18 cellular contexts compared by ENCODE assay signal in the genomic region with DNA sequence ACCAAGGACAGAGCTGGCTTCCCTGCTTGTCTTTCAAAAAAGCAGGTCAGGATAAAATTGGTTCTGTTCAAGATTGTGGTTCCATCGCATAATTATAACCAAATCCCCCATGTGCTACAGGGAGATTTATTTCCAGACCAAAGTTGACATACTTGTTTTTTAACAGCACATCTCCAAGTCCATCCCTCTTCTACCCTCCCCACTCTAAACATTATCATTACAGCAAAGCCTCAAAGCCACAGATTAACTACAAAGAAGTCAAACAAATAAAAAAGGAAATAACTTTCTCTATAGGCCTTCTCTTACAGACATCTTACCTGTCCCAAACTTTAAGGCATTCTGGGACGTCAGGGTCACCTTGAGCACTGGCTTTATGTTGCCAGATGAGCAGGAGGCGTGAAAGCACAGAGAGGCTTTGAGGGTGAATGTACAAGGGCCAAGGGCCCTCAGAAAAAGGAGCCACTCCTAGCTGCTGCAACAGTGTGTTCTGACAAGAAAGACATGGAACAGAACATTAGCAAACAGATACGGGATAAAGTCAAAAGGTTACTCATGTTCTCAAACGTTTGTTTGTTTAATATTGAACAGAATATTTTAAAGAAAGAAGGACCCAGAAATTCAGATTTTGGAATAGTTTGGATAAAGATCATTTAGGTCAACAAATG. TPM values are rescaled to one million over a fixed set of nuclear protein-coding genes. Genes with fewer than 3 reads are reported as not detected.
DNase-seq lines count a peak whose midpoint lies in the region; ATAC-seq, FAIRE-seq and TF ChIP-seq lines count a peak whose summit lies in the region.
"Had no signal": no experiment of that assay in that cellular context is flagged by ENCODE, and none has a peak within 500 bp of the region (broad histone marks: within the 10 kb centered on the region; RNA-seq: fewer than 3 reads in every experiment).

No MANE protein-coding gene starts in this region.

- peaks cover 67% of the 10 kb centered on the region for H3K36me3 ChIP-seq in CD4-positive, alpha-beta memory T cell (ENCODE audit: insufficient read depth, low read length)
- H3K36me3 ChIP-seq in right lobe of liver: peaks cover 8 to 60% (median 39%) of the 10 kb centered on the region in 4 donors
- H3K36me3 ChIP-seq: ovary had no signal

- TF ChIP-seq CTCF in right lobe of liver (IDR thresholded peaks at IDR 0.05): no peak

- no peak overlapping the region for H3K27ac ChIP-seq in CD4-positive, alpha-beta memory T cell (ENCODE audit: low read depth, low read length)
- H3K27ac ChIP-seq in right lobe of liver: peak overlapping the region in 2 of 3 donors; percentile 69 to 76
- H3K27ac ChIP-seq: A549, ovary, sigmoid colon had no signal

- H3K27me3 Mint-ChIP-seq in activated CD8-positive, alpha-beta memory T cell treated with anti-CD3 and anti-CD28 coated beads, Interleukin-2, amount 10 ng/mL, durations not matched to agents 7 days and 5 days: no peaks in the 10 kb centered on the region
- H3K27me3 Mint-ChIP-seq in CD4-positive, alpha-beta memory T cell: no peaks in the 10 kb centered on the region
- no peaks in the 10 kb centered on the region for H3K27me3 Mint-ChIP-seq in activated T-helper 17 cell treated with anti-CD3 and anti-CD28 coated beads, Interleukin-2, amount 50 U/mL, for 72 hours
- H3K27me3 Mint-ChIP-seq: brain had no signal

- CTCF ChIA-PET in activated CD8-positive, alpha-beta memory T cell treated with anti-CD3 and anti-CD28 coated beads, Interleukin-2, amount 10 ng/mL, durations not matched to agents 7 days and 5 days (lab: Charles Lee): interaction anchor here (1.0 to 4.0 kb wide), 10 partner anchors 8 to 403 kb away, joined by 3 to 39 read pairs (median 4); no protein-coding TSS in a partner anchor
- CTCF ChIA-PET in CD4-positive, alpha-beta memory T cell (lab: Charles Lee; ENCODE audit: partially characterized antibody): interaction anchor here (1.1 to 3.8 kb wide), 12 partner anchors 9 to 478 kb away, joined by 3 to 21 read pairs (median 4); no protein-coding TSS in a partner anchor

- H3K27ac Mint-ChIP-seq in activated CD8-positive, alpha-beta memory T cell treated with anti-CD3 and anti-CD28 coated beads, Interleukin-2, amount 10 ng/mL, durations not matched to agents 7 days and 5 days: peak overlapping the region; percentile 7
- H3K27ac Mint-ChIP-seq in CD4-positive, alpha-beta memory T cell: peak overlapping the region in 6 of 7 donors; percentile 2 to 84 (median 70)
- H3K27ac Mint-ChIP-seq in activated T-helper 17 cell treated with anti-CD3 and anti-CD28 coated beads, Interleukin-2, amount 50 U/mL, for 72 hours: peak overlapping the region; percentile 61

- no peak for ATAC-seq in activated CD8-positive, alpha-beta memory T cell treated with anti-CD3 and anti-CD28 coated beads, Interleukin-2, amount 10 ng/mL, durations not matched to agents 7 days and 5 days
- no peak for ATAC-seq in activated T-helper 17 cell treated with anti-CD3 and anti-CD28 coated beads, Interleukin-2, amount 50 U/mL, for 72 hours (replicated peaks)
- peak; percentile 73 to 89 (median 86) for ATAC-seq in right lobe of liver

- peaks cover 22% of the 10 kb centered on the region for H3K4me1 Mint-ChIP-seq in activated CD8-positive, alpha-beta memory T cell treated with anti-CD3 and anti-CD28 coated beads, Interleukin-2, amount 10 ng/mL, durations not matched to agents 7 days and 5 days
- H3K4me1 Mint-ChIP-seq in CD4-positive, alpha-beta memory T cell: peaks cover 14 to 33% (median 25%) of the 10 kb centered on the region in 4 donors
- peaks cover 18% of the 10 kb centered on the region for H3K4me1 Mint-ChIP-seq in activated T-helper 17 cell treated with anti-CD3 and anti-CD28 coated beads, Interleukin-2, amount 50 U/mL, for 72 hours
- H3K4me1 Mint-ChIP-seq: brain had no signal

- FAIRE-seq in GM12891 (lab: Jason Lieb, UNC): no peak
- FAIRE-seq: A549, GM12878 had no signal

- peaks cover 60% of the 10 kb centered on the region for H3K36me3 Mint-ChIP-seq in activated CD8-positive, alpha-beta memory T cell treated with anti-CD3 and anti-CD28 coated beads, Interleukin-2, amount 10 ng/mL, durations not matched to agents 7 days and 5 days
- H3K36me3 Mint-ChIP-seq in CD4-positive, alpha-beta memory T cell: peaks cover 54 to 76% of the 10 kb centered on the region in 2 donors
- H3K36me3 Mint-ChIP-seq in activated T-helper 17 cell treated with anti-CD3 and anti-CD28 coated beads, Interleukin-2, amount 50 U/mL, for 72 hours (ENCODE audit: low read depth): peaks cover 100% of the 10 kb centered on the region

- H3K9me3 ChIP-seq in CD4-positive, alpha-beta memory T cell (ENCODE audit: control insufficient read depth in 1 of 2, low read length in 2 of 2): no peaks in the 10 kb centered on the region
- no peaks in the 10 kb centered on the region for H3K9me3 ChIP-seq in right lobe of liver
- H3K9me3 ChIP-seq: A549; BLaER1 treated with 17β-estradiol and CSF1 and Interleukin-3, amounts not matched to agents 10 nM and 100 nM; ovary; sigmoid colon; upper lobe of left lung had no signal

- H3K27me3 ChIP-seq in CD4-positive, alpha-beta memory T cell (ENCODE audit: insufficient read depth, low read length): no peaks in the 10 kb centered on the region
- no peaks in the 10 kb centered on the region for H3K27me3 ChIP-seq in right lobe of liver
- H3K27me3 ChIP-seq: BLaER1 treated with 17β-estradiol and CSF1 and Interleukin-3, amounts not matched to agents 10 nM and 100 nM; ovary; sigmoid colon; upper lobe of left lung had no signal

- no peaks in the 10 kb centered on the region for H3K9me3 Mint-ChIP-seq in activated CD8-positive, alpha-beta memory T cell treated with anti-CD3 and anti-CD28 coated beads, Interleukin-2, amount 10 ng/mL, durations not matched to agents 7 days and 5 days (ENCODE audit: low read depth)
- H3K9me3 Mint-ChIP-seq in CD4-positive, alpha-beta memory T cell: no peaks in the 10 kb centered on the region
- H3K9me3 Mint-ChIP-seq in activated T-helper 17 cell treated with anti-CD3 and anti-CD28 coated beads, Interleukin-2, amount 50 U/mL, for 72 hours: no peaks in the 10 kb centered on the region
- H3K9me3 Mint-ChIP-seq: brain had no signal

- POLR2A ChIA-PET in CD4-positive, alpha-beta memory T cell (lab: Charles Lee; ENCODE audit: partially characterized antibody): interaction anchor here (0.9 to 1.2 kb wide), 3 partner anchors 8 to 482 kb away, joined by 3 read pairs; no protein-coding TSS in a partner anchor

- H3K4me3 ChIP-seq in CD4-positive, alpha-beta memory T cell (ENCODE audit: low read length in 2 of 2): no peak overlapping the region
- peak overlapping the region in 2 of 3 donors; percentile 31 to 36 for H3K4me3 ChIP-seq in right lobe of liver
- H3K4me3 ChIP-seq: A549; BLaER1 treated with 17β-estradiol and CSF1 and Interleukin-3, amounts not matched to agents 10 nM and 100 nM; GM12878; ovary; sigmoid colon; upper lobe of left lung had no signal

- peaks cover 15% of the 10 kb centered on the region for H3K4me1 ChIP-seq in CD4-positive, alpha-beta memory T cell (ENCODE audit: insufficient read depth, low read length)
- H3K4me1 ChIP-seq in right lobe of liver: peaks cover 0 to 35% (median 14%) of the 10 kb centered on the region in 4 donors
- H3K4me1 ChIP-seq: A549, sigmoid colon had no signal

- no peak overlapping the region for H3K4me3 Mint-ChIP-seq in activated CD8-positive, alpha-beta memory T cell treated with anti-CD3 and anti-CD28 coated beads, Interleukin-2, amount 10 ng/mL, durations not matched to agents 7 days and 5 days
- no peak overlapping the region for H3K4me3 Mint-ChIP-seq in CD4-positive, alpha-beta memory T cell
- no peak overlapping the region for H3K4me3 Mint-ChIP-seq in activated T-helper 17 cell treated with anti-CD3 and anti-CD28 coated beads, Interleukin-2, amount 50 U/mL, for 72 hours
- H3K4me3 Mint-ChIP-seq: brain had no signal

- DNase-seq in activated CD8-positive, alpha-beta memory T cell treated with anti-CD3 and anti-CD28 coated beads, Interleukin-2, amount 10 ng/mL, durations not matched to agents 7 days and 5 days: no peak
- no peak for DNase-seq in activated CD8-positive, alpha-beta memory T cell treated with anti-CD3 and anti-CD28 coated beads for 24 hours
- DNase-seq in CD4-positive, alpha-beta memory T cell: no peak
- DNase-seq in right lobe of liver (peak in 1 of 3 donors; percentile 57), GM12891 (ENCODE audit: insufficient read length, low spot score) (no peak), NCI-H526 (lab: John Stamatoyannopoulos, UW) (no peak)
- no peak for DNase-seq in activated CD4-positive, CD25-positive, alpha-beta regulatory T cell treated with anti-CD3 and anti-CD28 coated beads, Interleukin-2, amount 50 U/mL, for 72 hours
- DNase-seq: activated gamma-delta T cell treated with Interleukin-2 at 50 U/mL for 16 hours, NCI-H526 treated with DMSO at 0.1 percent for 48 hours, SIG-M5, sigmoid colon, upper lobe of left lung had no signal

- TF ChIP-seq POLR2A in right lobe of liver (IDR thresholded peaks at IDR 0.05) (no peak), GM12891 (IDR thresholded peaks at IDR 0.05; ENCODE audit: low read depth, low read length) (no peak)

- 21% methylated on average over 5 of the region's 5 CpGs for WGBS in right lobe of liver (ENCODE audit: insufficient coverage, low coverage, low lambda C conversion rate, missing lambda C conversion rate)

- intact Hi-C loops in CD4-positive, alpha-beta memory T cell (cut with micrococcal nuclease): loop anchor here (1.0 kb wide), 2 partner anchors 62 to 474 kb away; no protein-coding TSS in a partner anchor
- intact Hi-C loops in right lobe of liver (cut with DNase I): no loop called here

TF ChIP-seq in GM12891, 5 proteins besides CTCF, POLR2A, EP300 and RAD21:
- TF ChIP-seq POU2F2 (IDR thresholded peaks at IDR 0.05; ENCODE audit: low read depth, low read length) (no peak), TAF1 (IDR thresholded peaks at IDR 0.05; ENCODE audit: low read depth, low read length) (no peak), PAX5 (IDR thresholded peaks at IDR 0.05; ENCODE audit: insufficient read depth, low read length, severe bottlenecking) (no peak)
TF ChIP-seq in GM12891: peak in this region for 0.

RNA-seq across cellular contexts. Expression of a gene that starts 31.2 kb away (rescaled TPM):
- total RNA-seq in activated CD8-positive, alpha-beta memory T cell treated with anti-CD3 and anti-CD28 coated beads, Interleukin-2, amount 10 ng/mL, durations not matched to agents 7 days and 5 days: 100 to 1,000 TPM; 140 to 144 TPM
- total RNA-seq in CD4-positive, alpha-beta memory T cell: 100 to 1,000 TPM; 152 to 154 TPM
- polyA plus RNA-seq in CD4-positive, alpha-beta memory T cell: 10 to 100 TPM in 1 of 2 donors, 1 to 10 TPM in 1; 3.8 to 26.9 TPM
- 100 to 1,000 TPM; 145 to 195 TPM for total RNA-seq in activated T-helper 17 cell treated with anti-CD3 and anti-CD28 coated beads, Interleukin-2, amount 50 U/mL, for 72 hours
- total RNA-seq in right lobe of liver: 100 to 1,000 TPM in 2 of 6 experiments, 10 to 100 TPM in 4; 73.0 to 132 (median 90.1) TPM
- polyA plus RNA-seq in GM12891 (2012; ENCODE audit: low read depth, missing spikeins): 78.6 TPM

Comparison
In these comparisons a context has a peak if more than half of its experiments do, and no peak if none do; other contexts are left out.
1. ATAC-seq: peak in right lobe of liver (4 of 4); none in activated CD8-positive, alpha-beta memory T cell treated with anti-CD3 and anti-CD28 coated beads, Interleukin-2, amount 10 ng/mL, durations not matched to agents 7 days and 5 days (single experiment) and activated T-helper 17 cell treated with anti-CD3 and anti-CD28 coated beads, Interleukin-2, amount 50 U/mL, for 72 hours (single experiment).
2. H3K27ac Mint-ChIP-seq: peak in every context shown above with its lines; median percentile 70 in CD4-positive, alpha-beta memory T cell; 61 in activated T-helper 17 cell treated with anti-CD3 and anti-CD28 coated beads, Interleukin-2, amount 50 U/mL, for 72 hours; 7 in activated CD8-positive, alpha-beta memory T cell treated with anti-CD3 and anti-CD28 coated beads, Interleukin-2, amount 10 ng/mL, durations not matched to agents 7 days and 5 days.
3. H3K4me3 ChIP-seq: peak in right lobe of liver (2 of 3); none in CD4-positive, alpha-beta memory T cell (0 of 2).